10 cellular contexts compared by ENCODE assay signal in genomic region chr11:26283852-26284421, GRCh38. TPM values are rescaled to one million over a fixed set of nuclear protein-coding genes. Genes with fewer than 3 reads are reported as not detected.
DNase-seq lines count a peak whose midpoint lies in the region; ATAC-seq, FAIRE-seq and TF ChIP-seq lines count a peak whose summit lies in the region.
"Had no signal": no experiment of that assay in that cellular context is flagged by ENCODE, and none has a peak within 500 bp of the region (broad histone marks: within the 10 kb centered on the region; RNA-seq: fewer than 3 reads in every experiment).

No MANE protein-coding gene starts in this region.

- H3K4me1 Mint-ChIP-seq in H9: peaks cover 19 to 21% of the 10 kb centered on the region in 2 experiments
- H3K4me1 Mint-ChIP-seq in activated T-helper 17 cell treated with anti-CD3 and anti-CD28 coated beads, Interleukin-2, amount 50 U/mL, for 72 hours: peaks cover 5% of the 10 kb centered on the region
- H3K4me1 Mint-ChIP-seq in activated CD4-positive, alpha-beta T cell treated with anti-CD3 and anti-CD28 coated beads, Interleukin-2, amount 10 ng/mL, durations not matched to agents 7 days and 5 days: no peaks in the 10 kb centered on the region

- H4K20me1 ChIP-seq in H9 (ENCODE audit: control insufficient read depth, insufficient read depth, insufficient read length) (no peaks in the 10 kb centered on the region), HepG2 (ENCODE audit: insufficient read depth, low read length) (no peaks in the 10 kb centered on the region)

- H3K23me2 ChIP-seq in H9 (ENCODE audit: insufficient read length, low read depth, low read length, poor library complexity, severe bottlenecking): no peaks in the 10 kb centered on the region

- intact Hi-C loops in HepG2 (cut with micrococcal nuclease; ENCODE audit: unreplicated experiment): no loop called here

- H3K79me1 ChIP-seq in H9 (ENCODE audit: insufficient read depth, low read depth, low read length, poor library complexity, severe bottlenecking): no peaks in the 10 kb centered on the region

- H3K4me3 ChIP-seq in A549: peak overlapping the region; percentile 51
- H3K4me3 ChIP-seq in HepG2 (replicated peaks in 1 of 3; ENCODE audit: insufficient read depth in 1 of 3, low read depth in 2 of 3, low read length in 3 of 3): no peak overlapping the region

- no peak overlapping the region for H3K56ac ChIP-seq in H9 (ENCODE audit: insufficient read length, low read depth, low read length)

- no TSS peak for BruUV-seq in HepG2 (replicated peaks; lab: Mats Ljungman, UMichigan)

- no peak overlapping the region for H2BK20ac ChIP-seq in H9 (ENCODE audit: low read depth, low read length, poor library complexity, severe bottlenecking)

- ATAC-seq in A549 (peak; percentile 57 to 60; a peak in 5 of 6 replicates), HepG2 (peak; percentile 42), GM19023 (IDR thresholded peaks at IDR 0.05; ENCODE audit: unreplicated experiment) (no peak), HG03175 (IDR thresholded peaks at IDR 0.05; ENCODE audit: unreplicated experiment) (no peak)
- no peak for ATAC-seq in activated T-helper 17 cell treated with anti-CD3 and anti-CD28 coated beads, Interleukin-2, amount 50 U/mL, for 72 hours (replicated peaks)

- peak overlapping the region; percentile 69 to 78 for H3K4me3 Mint-ChIP-seq in H9
- H3K4me3 Mint-ChIP-seq in activated T-helper 17 cell treated with anti-CD3 and anti-CD28 coated beads, Interleukin-2, amount 50 U/mL, for 72 hours: peak overlapping the region; percentile 42
- no peak overlapping the region for H3K4me3 Mint-ChIP-seq in activated CD4-positive, alpha-beta T cell treated with anti-CD3 and anti-CD28 coated beads, Interleukin-2, amount 10 ng/mL, durations not matched to agents 7 days and 5 days

- no peaks in the 10 kb centered on the region for H3K36me3 ChIP-seq in HepG2 (replicated peaks in 1 of 2; ENCODE audit: control insufficient read depth in 1 of 2, insufficient read depth in 2 of 2, low read length in 2 of 2)
- H3K36me3 ChIP-seq: right atrium auricular region had no signal

- H3K27me3 Mint-ChIP-seq in H9 (ENCODE audit: low read depth): no peaks in the 10 kb centered on the region; the same call in 1 of the 2 replicates
- peaks cover 19% of the 10 kb centered on the region for H3K27me3 Mint-ChIP-seq in activated T-helper 17 cell treated with anti-CD3 and anti-CD28 coated beads, Interleukin-2, amount 50 U/mL, for 72 hours
- H3K27me3 Mint-ChIP-seq in activated CD4-positive, alpha-beta T cell treated with anti-CD3 and anti-CD28 coated beads, Interleukin-2, amount 10 ng/mL, durations not matched to agents 7 days and 5 days: no peaks in the 10 kb centered on the region

- H3T11ph ChIP-seq in H9 (ENCODE audit: low read length): no peak overlapping the region

- in situ Hi-C loops in HepG2 (cut with HindIII; ENCODE audit: extremely low pct_ligation_motif_present, low pct_unique_long_range_greater_than_20kb): loop anchor here (25.0 kb wide), 1 partner anchor 878 kb away; no protein-coding TSS in a partner anchor

- H2BK120ac ChIP-seq in H9 (ENCODE audit: low read depth, low read length, poor library complexity, severe bottlenecking): no peak overlapping the region

- no peak for DNase-seq in A549 (ENCODE audit: low read depth in 1 of 2, low spot score in 1 of 2)
- DNase-seq in H9: peak; percentile 32
- DNase-seq in HepG2 (ENCODE audit: low spot score): no peak
- DNase-seq in DMS79 (lab: John Stamatoyannopoulos, UW): no peak
- no peak for DNase-seq in activated CD4-positive, alpha-beta T cell treated with anti-CD3 and anti-CD28 coated beads, Interleukin-2, amount 10 ng/mL, durations not matched to agents 7 days and 5 days

- no peak overlapping the region for H2BK5ac ChIP-seq in H9 (ENCODE audit: insufficient read length, low read length)

- no peak for TF ChIP-seq EP300 in A549 (IDR thresholded peaks at IDR 0.05)
- no peak for TF ChIP-seq EP300 in HepG2 (IDR thresholded peaks at IDR 0.05; ENCODE audit: low read depth in 2 of 2, low read length in 2 of 2)
- no peak for TF ChIP-seq EP300 in HepG2 (CRISPR knock-in tag; IDR thresholded peaks at IDR 0.05; ENCODE audit: borderline replicate concordance)

- TF ChIP-seq CTCF in A549 (IDR thresholded peaks at IDR 0.05) (no peak), H9 (conservative IDR thresholded peaks at IDR 0.05) (no peak), HepG2 (CRISPR knock-in tag; IDR thresholded peaks at IDR 0.05) (no peak)

- no peak overlapping the region for H3K18ac ChIP-seq in H9 (ENCODE audit: insufficient read length, low read depth, low read length)

- no peak overlapping the region for H2AK5ac ChIP-seq in H9 (ENCODE audit: insufficient read length, low read length)

- peak overlapping the region; percentile 37 for H4K5ac ChIP-seq in H9 (ENCODE audit: insufficient read length, low read depth, low read length)

- no peak overlapping the region for H4K91ac ChIP-seq in H9 (ENCODE audit: insufficient read length, low read depth, low read length)

- FAIRE-seq in A549 (lab: Jason Lieb, UNC) (no peak), HepG2 (lab: Jason Lieb, UNC) (no peak)

- H3K9me3 ChIP-seq in A549 (no peaks in the 10 kb centered on the region), H9 (ENCODE audit: control insufficient read depth, low read depth, low read length) (no peaks in the 10 kb centered on the region), HepG2 (ENCODE audit: low read length) (no peaks in the 10 kb centered on the region)
- H3K9me3 ChIP-seq: right atrium auricular region had no signal

- POLR2A ChIA-PET in A549 (lab: Yijun Ruan, JAX): no interaction called here
- POLR2A ChIA-PET in HepG2 (lab: Yijun Ruan, JAX): no interaction called here
- POLR2A ChIA-PET in activated CD4-positive, alpha-beta T cell treated with anti-CD3 and anti-CD28 coated beads, Interleukin-2, amount 10 ng/mL, durations not matched to agents 7 days and 5 days (lab: Charles Lee): no interaction called here

- H3K27ac ChIP-seq in A549: no peak overlapping the region; a peak in 1 of 6 replicates
- H3K27ac ChIP-seq in H9 (ENCODE audit: insufficient read length, low read depth, low read length): no peak overlapping the region
- no peak overlapping the region for H3K27ac ChIP-seq in HepG2 (ENCODE audit: extremely low read length, insufficient read depth, low read length)
- H3K27ac ChIP-seq: right atrium auricular region had no signal

- H2BK15ac ChIP-seq in H9 (ENCODE audit: low read depth, low read length): no peak overlapping the region

- H3K9ac ChIP-seq in H9 (ENCODE audit: extremely low read depth, insufficient read length, low read length) (no peak overlapping the region), HepG2 (ENCODE audit: insufficient read depth, low read depth, low read length) (no peak overlapping the region)

- no peak overlapping the region for H3K4ac ChIP-seq in H9 (ENCODE audit: low read depth, low read length)

- no peak overlapping the region for H3K23ac ChIP-seq in H9 (ENCODE audit: insufficient read length, low read depth, low read length)

- CTCF ChIA-PET in A549 (lab: Yijun Ruan, JAX): interaction anchor here (0.6 to 2.4 kb wide), 11 partner anchors 9 to 1202 kb away, joined by 3 to 16 read pairs (median 4); no protein-coding TSS in a partner anchor
- CTCF ChIA-PET in HepG2 (lab: Yijun Ruan, JAX; ENCODE audit: low intra/inter-chr PET ratio, low total read pairs): interaction anchor here (2.8 kb wide), 1 partner anchor 366 kb away, joined by 11 read pairs; no protein-coding TSS in a partner anchor
- CTCF ChIA-PET in activated CD4-positive, alpha-beta T cell treated with anti-CD3 and anti-CD28 coated beads, Interleukin-2, amount 10 ng/mL, durations not matched to agents 7 days and 5 days (lab: Charles Lee): no interaction called here

- no peaks in the 10 kb centered on the region for H3K79me2 ChIP-seq in H9 (ENCODE audit: insufficient read depth, low read length)
- H3K79me2 ChIP-seq in HepG2 (ENCODE audit: insufficient read depth, low read length): no peaks in the 10 kb centered on the region

- no peak overlapping the region for H3K14ac ChIP-seq in H9 (ENCODE audit: insufficient read depth, low read length)

- 40% methylated on average over 7 of the region's 7 CpGs for WGBS in A549 (ENCODE audit: missing lambda C conversion rate)
- no CpG with 5 or more reads among the region's 7 CpGs for WGBS in H9 (ENCODE audit: extremely low coverage, insufficient read length, low lambda C conversion rate)
- 17% methylated on average over 7 of the region's 7 CpGs for WGBS in HepG2 (ENCODE audit: low lambda C conversion rate)

- no peaks in the 10 kb centered on the region for H3K36me3 Mint-ChIP-seq in H9 (ENCODE audit: insufficient read depth in 1 of 3, low read depth in 3 of 3)
- no peaks in the 10 kb centered on the region for H3K36me3 Mint-ChIP-seq in activated T-helper 17 cell treated with anti-CD3 and anti-CD28 coated beads, Interleukin-2, amount 50 U/mL, for 72 hours (ENCODE audit: low read depth)
- no peaks in the 10 kb centered on the region for H3K36me3 Mint-ChIP-seq in activated CD4-positive, alpha-beta T cell treated with anti-CD3 and anti-CD28 coated beads, Interleukin-2, amount 10 ng/mL, durations not matched to agents 7 days and 5 days (ENCODE audit: low read depth)

- no peak overlapping the region for H4K8ac ChIP-seq in H9 (replicated peaks; ENCODE audit: insufficient read length, low read depth, low read length)

- H3K4me2 ChIP-seq in A549 (peak overlapping the region; percentile 77), H9 (ENCODE audit: insufficient read depth, insufficient read length, low read length) (peak overlapping the region; percentile 40), HepG2 (ENCODE audit: low read depth, low read length) (peak overlapping the region; percentile 61; the same call in 1 of the 2 replicates)

- H2BK12ac ChIP-seq in H9 (ENCODE audit: insufficient read length, low read depth, low read length): no peak overlapping the region

- no peaks in the 10 kb centered on the region for H3K27me3 ChIP-seq in H9 (ENCODE audit: insufficient read depth, low read length)
- no peaks in the 10 kb centered on the region for H3K27me3 ChIP-seq in HepG2 (ENCODE audit: control insufficient read depth in 1 of 2, insufficient read depth in 2 of 2, low read length in 2 of 2)
- H3K27me3 ChIP-seq: right atrium auricular region had no signal

- H3K27ac Mint-ChIP-seq in H9: no peak overlapping the region
- H3K27ac Mint-ChIP-seq in activated T-helper 17 cell treated with anti-CD3 and anti-CD28 coated beads, Interleukin-2, amount 50 U/mL, for 72 hours: no peak overlapping the region
- H3K27ac Mint-ChIP-seq in activated CD4-positive, alpha-beta T cell treated with anti-CD3 and anti-CD28 coated beads, Interleukin-2, amount 10 ng/mL, durations not matched to agents 7 days and 5 days: no peak overlapping the region

- H3K9me3 Mint-ChIP-seq in H9: no peaks in the 10 kb centered on the region; a peak in 1 of 5 replicates
- no peaks in the 10 kb centered on the region for H3K9me3 Mint-ChIP-seq in activated T-helper 17 cell treated with anti-CD3 and anti-CD28 coated beads, Interleukin-2, amount 50 U/mL, for 72 hours
- no peaks in the 10 kb centered on the region for H3K9me3 Mint-ChIP-seq in activated CD4-positive, alpha-beta T cell treated with anti-CD3 and anti-CD28 coated beads, Interleukin-2, amount 10 ng/mL, durations not matched to agents 7 days and 5 days

- peak overlapping the region; percentile 61 for H2AFZ ChIP-seq in H9 (ENCODE audit: low read length)
- H2AFZ ChIP-seq in HepG2 (ENCODE audit: low read length): no peak overlapping the region

- TF ChIP-seq RAD21 in A549 (conservative IDR thresholded peaks at IDR 0.05 in 1 of 2, IDR thresholded peaks at IDR 0.05 in 1 of 2) (no peak), HepG2 (CRISPR knock-in tag; IDR thresholded peaks at IDR 0.05) (no peak)

- H3K4me1 ChIP-seq in A549 (0 out of 3 replicates have a peak, but pooled peaks cover 3% of the 10 kb centered on the region), H9 (ENCODE audit: insufficient read depth, low read length) (peaks cover 8% of the 10 kb centered on the region; the same call in 1 of the 2 replicates), HepG2 (ENCODE audit: insufficient read depth, low read length) (no peaks in the 10 kb centered on the region)
- H3K4me1 ChIP-seq: right atrium auricular region had no signal

- no peak for TF ChIP-seq POLR2A in A549 (IDR thresholded peaks at IDR 0.05; ENCODE audit: low read length)
- no peak for TF ChIP-seq POLR2A in HepG2 (IDR thresholded peaks at IDR 0.05; ENCODE audit: insufficient read depth in 1 of 2, low read depth in 2 of 2, low read length in 2 of 2)

RNA-seq across cellular contexts. Expression of gene ANO3, which starts 48.0 kb away (rescaled TPM):
- polyA plus RNA-seq in A549 (2011; rRNA removed): not detected in 2 replicates
- not detected in 2 replicates for polyA plus RNA-seq in A549 (2012; cell fraction: cytosol; rRNA removed)
- not detected in 2 replicates for polyA plus RNA-seq in A549 (2012; cell fraction: nucleus; rRNA removed)
- not detected in 3 replicates for polyA plus RNA-seq in A549 (2017; fragmentation: RNase III; extraction: RNeasy Plus Mini Kit Qiagen cat#74134 plus additional on column Dnase treatment)
- not detected in 2 replicates for polyA minus RNA-seq in A549 (2011; rRNA and poly(A)+ RNA removed)
- not detected in 2 replicates for total RNA-seq in H9 (2021)
- total RNA-seq in activated T-helper 17 cell treated with anti-CD3 and anti-CD28 coated beads, Interleukin-2, amount 50 U/mL, for 72 hours: not detected
- 0.44 and 0.48 TPM in 2 replicates for total RNA-seq in HepG2 (2016; rRNA removed; fragmentation: Illumina TruSeq; extraction: Trizol)
- total RNA-seq in HepG2 (2016; cell fraction: cytosol; rRNA removed; fragmentation: Illumina TruSeq; extraction: Trizol; ENCODE audit: low read depth): 0.10 TPM in 1 of 2 replicates, not detected in the other
- total RNA-seq in HepG2 (2016; cell fraction: insoluble cytoplasmic fraction; rRNA removed; fragmentation: Illumina TruSeq; extraction: Trizol): 0.41 and 0.71 TPM in 2 replicates
- total RNA-seq in HepG2 (2016; cell fraction: membrane; rRNA removed; fragmentation: Illumina TruSeq; extraction: Trizol): 0.21 and 0.22 TPM in 2 replicates
- total RNA-seq in HepG2 (2016; cell fraction: nucleus; rRNA removed; fragmentation: Illumina TruSeq; extraction: Trizol): 0.56 and 0.63 TPM in 2 replicates
- 0.17 and 0.18 TPM in 2 replicates for polyA plus RNA-seq in HepG2 (2011; rRNA removed)
- 0.09 and 0.24 TPM in 2 replicates for polyA plus RNA-seq in HepG2 (2011; cell fraction: cytosol; rRNA removed)
- 0.08 and 0.12 TPM in 2 replicates for polyA plus RNA-seq in HepG2 (2011; cell fraction: nucleus; rRNA removed)
- 0.16 and 0.17 TPM in 2 replicates for polyA plus RNA-seq in HepG2 (2012)
- polyA plus RNA-seq in HepG2 (2016; cell fraction: cytosol; fragmentation: Illumina TruSeq; extraction: Trizol; ENCODE audit: low read depth): 0.03 TPM in 2 replicates
- polyA plus RNA-seq in HepG2 (2016; cell fraction: insoluble cytoplasmic fraction; fragmentation: Illumina TruSeq; extraction: Trizol; ENCODE audit: low read depth): 0.32 and 0.35 TPM in 2 replicates
- 0.07 and 0.09 TPM in 2 replicates for polyA plus RNA-seq in HepG2 (2016; cell fraction: membrane; fragmentation: Illumina TruSeq; extraction: Trizol; ENCODE audit: low read depth)
- 0.41 and 0.47 TPM in 2 replicates for polyA plus RNA-seq in HepG2 (2016; cell fraction: nucleus; fragmentation: Illumina TruSeq; extraction: Trizol; ENCODE audit: insufficient read depth, low read depth)
- polyA minus RNA-seq in HepG2 (2011; rRNA and poly(A)+ RNA removed; ENCODE audit: low replicate concordance): 0.02 and 0.10 TPM in 2 replicates
- polyA minus RNA-seq in HepG2 (2011; cell fraction: cytosol; rRNA and poly(A)+ RNA removed): 0.35 and 0.40 TPM in 2 replicates
- 0.26 and 0.37 TPM in 2 replicates for polyA minus RNA-seq in HepG2 (2011; cell fraction: nucleus; rRNA and poly(A)+ RNA removed)
- not detected for total RNA-seq in activated CD4-positive, alpha-beta T cell treated with anti-CD3 and anti-CD28 coated beads, Interleukin-2, amount 10 ng/mL, durations not matched to agents 7 days and 5 days
- total RNA-seq: left ventricle myocardium superior had no signal

Comparison
In these comparisons a context has a peak if more than half of its experiments do, and no peak if none do; other contexts are left out.
1. ATAC-seq: peak in A549 (2 of 2) and HepG2 (single experiment); none in activated T-helper 17 cell treated with anti-CD3 and anti-CD28 coated beads, Interleukin-2, amount 50 U/mL, for 72 hours (single experiment), GM19023 (single experiment) and HG03175 (single experiment).
2. Peak in every context shown above with its lines, with median percentiles within 50 percentile points of each other: H3K4me2 ChIP-seq.